ENCODE assay signal across 1 cellular context in genomic region chr15:74384566-74385441, GRCh38.
TF ChIP-seq lines count a peak whose summit lies in the region.

No MANE protein-coding gene starts in this region.

TF ChIP-seq in GM12878, 131 proteins besides CTCF, POLR2A, EP300 and RAD21 (continued from another document):
- TF ChIP-seq REST (IDR thresholded peaks at IDR 0.05; ENCODE audit: low read depth, low read length) (no peak), NFYA (IDR thresholded peaks at IDR 0.05; ENCODE audit: borderline replicate concordance, low read depth, low read length) (no peak), SMAD5 (IDR thresholded peaks at IDR 0.05; ENCODE audit: low read depth) (peak; percentile 51; the same call in 1 of the 2 replicates), BHLHE40 (IDR thresholded peaks at IDR 0.05; ENCODE audit: borderline replicate concordance in 1 of 2, low read depth in 2 of 2, low read length in 1 of 2) (peak in 1 of 2 experiments; percentile 26; a peak in 1 of 4 replicates), SIX5 (IDR thresholded peaks at IDR 0.05; ENCODE audit: low read depth, low read length, severe bottlenecking) (peak; percentile 5), GABPA (IDR thresholded peaks at IDR 0.05; ENCODE audit: low read depth) (no peak), MTA2 (IDR thresholded peaks at IDR 0.05; ENCODE audit: low read depth) (peak; percentile 41; the same call in 1 of the 2 replicates), TCF12 (IDR thresholded peaks at IDR 0.05; ENCODE audit: low read depth, low read length) (peak; percentile 64), JUNB (IDR thresholded peaks at IDR 0.05) (peak; percentile 63), ATF7 (IDR thresholded peaks at IDR 0.05; ENCODE audit: low read depth) (peak; percentile 96), BRCA1 (IDR thresholded peaks at IDR 0.05; ENCODE audit: low read depth, low read length) (no peak), MXI1 (IDR thresholded peaks at IDR 0.05; ENCODE audit: low read depth, low read length) (no peak), TAF1 (IDR thresholded peaks at IDR 0.05; ENCODE audit: borderline replicate concordance, low read depth, low read length) (peak; percentile 23; the same call in 1 of the 2 replicates), HCFC1 (IDR thresholded peaks at IDR 0.05; ENCODE audit: low read length) (peak; percentile 32; the same call in 1 of the 2 replicates), POLR2AphosphoS5 (IDR thresholded peaks at IDR 0.05; ENCODE audit: low read length) (peak; percentile 75; the same call in 1 of the 2 replicates), SUZ12 (IDR thresholded peaks at IDR 0.05; ENCODE audit: unreplicated experiment) (no peak), ETV6 (conservative IDR thresholded peaks at IDR 0.05 in 1 of 2, IDR thresholded peaks at IDR 0.05 in 1 of 2; ENCODE audit: borderline replicate concordance in 1 of 2, low read depth in 1 of 2) (peak in 1 of 2 experiments; percentile 68; a peak in 1 of 4 replicates), ZNF207 (IDR thresholded peaks at IDR 0.05; ENCODE audit: borderline replicate concordance) (no peak), IKZF2 (IDR thresholded peaks at IDR 0.05) (peak in 1 of 2 experiments; percentile 66; a peak in 3 of 4 replicates), SREBF1 (IDR thresholded peaks at IDR 0.05; ENCODE audit: low read length) (no peak), PML (IDR thresholded peaks at IDR 0.05; ENCODE audit: low read length) (no peak), SP1 (IDR thresholded peaks at IDR 0.05; ENCODE audit: low read depth, low read length) (no peak), POLR2AphosphoS2 (IDR thresholded peaks at IDR 0.05; ENCODE audit: low read depth, low read length) (0 out of 2 replicates have a peak, but pooled peaks have one; percentile 60), RB1 (IDR thresholded peaks at IDR 0.05; ENCODE audit: borderline replicate concordance) (peak; percentile 47; the same call in 1 of the 2 replicates), GATAD2B (conservative IDR thresholded peaks at IDR 0.05; ENCODE audit: low read depth) (peak; percentile 84), TBL1XR1 (IDR thresholded peaks at IDR 0.05; ENCODE audit: low read depth, low read length) (no peak; the same call in 1 of the 2 replicates), SPI1 (IDR thresholded peaks at IDR 0.05; ENCODE audit: borderline replicate concordance, insufficient read depth, low read depth, low read length) (peak; percentile 96), LARP7 (IDR thresholded peaks at IDR 0.05) (0 out of 2 replicates have a peak, but pooled peaks have one; percentile 39), TCF7 (IDR thresholded peaks at IDR 0.05; ENCODE audit: borderline replicate concordance) (no peak), CBX5 (IDR thresholded peaks at IDR 0.05; ENCODE audit: low read depth) (no peak), ASH2L (IDR thresholded peaks at IDR 0.05; ENCODE audit: borderline replicate concordance, low read depth) (no peak), RELA (IDR thresholded peaks at IDR 0.05; ENCODE audit: borderline replicate concordance, partially characterized antibody) (peak; percentile 61), USF2 (IDR thresholded peaks at IDR 0.05; ENCODE audit: borderline replicate concordance, low read depth, low read length) (no peak), MTA3 (IDR thresholded peaks at IDR 0.05; ENCODE audit: borderline replicate concordance, low read length) (no peak), CREM (IDR thresholded peaks at IDR 0.05; ENCODE audit: low read depth) (peak; percentile 54), ZBTB11 (CRISPR knock-in tag; IDR thresholded peaks at IDR 0.05) (no peak), PAX5 (IDR thresholded peaks at IDR 0.05; ENCODE audit: borderline replicate concordance, low read depth, low read length) (peak; percentile 58; the same call in 1 of the 2 replicates), SIN3A (IDR thresholded peaks at IDR 0.05; ENCODE audit: low read depth, low read length) (no peak), EGR1 (IDR thresholded peaks at IDR 0.05; ENCODE audit: borderline replicate concordance in 1 of 2, low read depth in 2 of 2, low read length in 2 of 2) (0 out of 3 replicates have a peak, but pooled peaks of 1 of the 2 experiments have one; percentile 9), EED (IDR thresholded peaks at IDR 0.05; ENCODE audit: low read depth) (peak; percentile 44; the same call in 1 of the 2 replicates), NFXL1 (IDR thresholded peaks at IDR 0.05; ENCODE audit: borderline replicate concordance) (peak; percentile 95), POU2F2 (IDR thresholded peaks at IDR 0.05; ENCODE audit: borderline replicate concordance, low read depth, low read length) (peak; percentile 70; the same call in 2 of the 3 replicates), FOXM1 (IDR thresholded peaks at IDR 0.05; ENCODE audit: low read depth, low read length) (no peak)
- TF ChIP-seq, protein P1, sequence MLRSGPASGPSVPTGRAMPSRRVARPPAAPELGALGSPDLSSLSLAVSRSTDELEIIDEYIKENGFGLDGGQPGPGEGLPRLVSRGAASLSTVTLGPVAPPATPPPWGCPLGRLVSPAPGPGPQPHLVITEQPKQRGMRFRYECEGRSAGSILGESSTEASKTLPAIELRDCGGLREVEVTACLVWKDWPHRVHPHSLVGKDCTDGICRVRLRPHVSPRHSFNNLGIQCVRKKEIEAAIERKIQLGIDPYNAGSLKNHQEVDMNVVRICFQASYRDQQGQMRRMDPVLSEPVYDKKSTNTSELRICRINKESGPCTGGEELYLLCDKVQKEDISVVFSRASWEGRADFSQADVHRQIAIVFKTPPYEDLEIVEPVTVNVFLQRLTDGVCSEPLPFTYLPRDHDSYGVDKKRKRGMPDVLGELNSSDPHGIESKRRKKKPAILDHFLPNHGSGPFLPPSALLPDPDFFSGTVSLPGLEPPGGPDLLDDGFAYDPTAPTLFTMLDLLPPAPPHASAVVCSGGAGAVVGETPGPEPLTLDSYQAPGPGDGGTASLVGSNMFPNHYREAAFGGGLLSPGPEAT (IDR thresholded peaks at IDR 0.05; ENCODE audit: low read depth): 0 out of 2 replicates have a peak, but pooled peaks have one; percentile 19
- TF ChIP-seq, protein P2, sequence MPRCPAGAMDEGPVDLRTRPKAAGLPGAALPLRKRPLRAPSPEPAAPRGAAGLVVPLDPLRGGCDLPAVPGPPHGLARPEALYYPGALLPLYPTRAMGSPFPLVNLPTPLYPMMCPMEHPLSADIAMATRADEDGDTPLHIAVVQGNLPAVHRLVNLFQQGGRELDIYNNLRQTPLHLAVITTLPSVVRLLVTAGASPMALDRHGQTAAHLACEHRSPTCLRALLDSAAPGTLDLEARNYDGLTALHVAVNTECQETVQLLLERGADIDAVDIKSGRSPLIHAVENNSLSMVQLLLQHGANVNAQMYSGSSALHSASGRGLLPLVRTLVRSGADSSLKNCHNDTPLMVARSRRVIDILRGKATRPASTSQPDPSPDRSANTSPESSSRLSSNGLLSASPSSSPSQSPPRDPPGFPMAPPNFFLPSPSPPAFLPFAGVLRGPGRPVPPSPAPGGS (IDR thresholded peaks at IDR 0.05; ENCODE audit: borderline replicate concordance, insufficient read depth, low read depth, low read length, poor library complexity, severe bottlenecking): peak; percentile 18
- TF ChIP-seq, protein P3, sequence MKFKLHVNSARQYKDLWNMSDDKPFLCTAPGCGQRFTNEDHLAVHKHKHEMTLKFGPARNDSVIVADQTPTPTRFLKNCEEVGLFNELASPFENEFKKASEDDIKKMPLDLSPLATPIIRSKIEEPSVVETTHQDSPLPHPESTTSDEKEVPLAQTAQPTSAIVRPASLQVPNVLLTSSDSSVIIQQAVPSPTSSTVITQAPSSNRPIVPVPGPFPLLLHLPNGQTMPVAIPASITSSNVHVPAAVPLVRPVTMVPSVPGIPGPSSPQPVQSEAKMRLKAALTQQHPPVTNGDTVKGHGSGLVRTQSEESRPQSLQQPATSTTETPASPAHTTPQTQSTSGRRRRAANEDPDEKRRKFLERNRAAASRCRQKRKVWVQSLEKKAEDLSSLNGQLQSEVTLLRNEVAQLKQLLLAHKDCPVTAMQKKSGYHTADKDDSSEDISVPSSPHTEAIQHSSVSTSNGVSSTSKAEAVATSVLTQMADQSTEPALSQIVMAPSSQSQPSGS (IDR thresholded peaks at IDR 0.05; ENCODE audit: low read length): no peak
- TF ChIP-seq, protein P4, sequence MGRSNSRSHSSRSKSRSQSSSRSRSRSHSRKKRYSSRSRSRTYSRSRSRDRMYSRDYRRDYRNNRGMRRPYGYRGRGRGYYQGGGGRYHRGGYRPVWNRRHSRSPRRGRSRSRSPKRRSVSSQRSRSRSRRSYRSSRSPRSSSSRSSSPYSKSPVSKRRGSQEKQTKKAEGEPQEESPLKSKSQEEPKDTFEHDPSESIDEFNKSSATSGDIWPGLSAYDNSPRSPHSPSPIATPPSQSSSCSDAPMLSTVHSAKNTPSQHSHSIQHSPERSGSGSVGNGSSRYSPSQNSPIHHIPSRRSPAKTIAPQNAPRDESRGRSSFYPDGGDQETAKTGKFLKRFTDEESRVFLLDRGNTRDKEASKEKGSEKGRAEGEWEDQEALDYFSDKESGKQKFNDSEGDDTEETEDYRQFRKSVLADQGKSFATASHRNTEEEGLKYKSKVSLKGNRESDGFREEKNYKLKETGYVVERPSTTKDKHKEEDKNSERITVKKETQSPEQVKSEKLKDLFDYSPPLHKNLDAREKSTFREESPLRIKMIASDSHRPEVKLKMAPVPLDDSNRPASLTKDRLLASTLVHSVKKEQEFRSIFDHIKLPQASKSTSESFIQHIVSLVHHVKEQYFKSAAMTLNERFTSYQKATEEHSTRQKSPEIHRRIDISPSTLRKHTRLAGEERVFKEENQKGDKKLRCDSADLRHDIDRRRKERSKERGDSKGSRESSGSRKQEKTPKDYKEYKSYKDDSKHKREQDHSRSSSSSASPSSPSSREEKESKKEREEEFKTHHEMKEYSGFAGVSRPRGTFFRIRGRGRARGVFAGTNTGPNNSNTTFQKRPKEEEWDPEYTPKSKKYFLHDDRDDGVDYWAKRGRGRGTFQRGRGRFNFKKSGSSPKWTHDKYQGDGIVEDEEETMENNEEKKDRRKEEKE (IDR thresholded peaks at IDR 0.05): no peak
